1 cellular context compared by ENCODE assay signal in the genomic region with DNA sequence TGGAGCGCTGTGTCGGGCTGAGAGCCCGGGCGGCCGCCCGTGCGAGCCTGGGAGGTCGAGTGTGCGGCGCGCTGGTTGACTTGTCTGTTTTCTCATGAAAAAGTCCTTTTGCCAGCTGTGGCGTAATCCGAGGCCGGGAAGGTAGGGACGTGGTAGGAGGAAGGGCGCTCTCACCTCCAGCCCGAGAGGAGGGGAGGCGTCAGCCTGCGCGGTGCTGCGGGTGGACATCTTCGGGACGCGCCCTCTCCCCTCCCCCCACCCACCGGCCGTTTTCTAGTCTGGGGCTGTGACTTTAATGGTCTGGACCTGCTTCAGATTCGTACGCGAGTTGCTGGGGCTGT.
A peak's percentile ranks its signal among the peaks of the same experiment; 100 is the strongest.
TF ChIP-seq lines count a peak whose summit lies in the region.

No MANE protein-coding gene starts in this region.

TF ChIP-seq in HepG2, 621 proteins besides CTCF, POLR2A, EP300 and RAD21 (continued from another document and continues in another):
- TF ChIP-seq, protein P1, sequence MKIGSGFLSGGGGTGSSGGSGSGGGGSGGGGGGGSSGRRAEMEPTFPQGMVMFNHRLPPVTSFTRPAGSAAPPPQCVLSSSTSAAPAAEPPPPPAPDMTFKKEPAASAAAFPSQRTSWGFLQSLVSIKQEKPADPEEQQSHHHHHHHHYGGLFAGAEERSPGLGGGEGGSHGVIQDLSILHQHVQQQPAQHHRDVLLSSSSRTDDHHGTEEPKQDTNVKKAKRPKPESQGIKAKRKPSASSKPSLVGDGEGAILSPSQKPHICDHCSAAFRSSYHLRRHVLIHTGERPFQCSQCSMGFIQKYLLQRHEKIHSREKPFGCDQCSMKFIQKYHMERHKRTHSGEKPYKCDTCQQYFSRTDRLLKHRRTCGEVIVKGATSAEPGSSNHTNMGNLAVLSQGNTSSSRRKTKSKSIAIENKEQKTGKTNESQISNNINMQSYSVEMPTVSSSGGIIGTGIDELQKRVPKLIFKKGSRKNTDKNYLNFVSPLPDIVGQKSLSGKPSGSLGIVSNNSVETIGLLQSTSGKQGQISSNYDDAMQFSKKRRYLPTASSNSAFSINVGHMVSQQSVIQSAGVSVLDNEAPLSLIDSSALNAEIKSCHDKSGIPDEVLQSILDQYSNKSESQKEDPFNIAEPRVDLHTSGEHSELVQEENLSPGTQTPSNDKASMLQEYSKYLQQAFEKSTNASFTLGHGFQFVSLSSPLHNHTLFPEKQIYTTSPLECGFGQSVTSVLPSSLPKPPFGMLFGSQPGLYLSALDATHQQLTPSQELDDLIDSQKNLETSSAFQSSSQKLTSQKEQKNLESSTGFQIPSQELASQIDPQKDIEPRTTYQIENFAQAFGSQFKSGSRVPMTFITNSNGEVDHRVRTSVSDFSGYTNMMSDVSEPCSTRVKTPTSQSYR (CRISPR knock-in tag; IDR thresholded peaks at IDR 0.05; ENCODE audit: borderline replicate concordance) = peak; percentile 93
- TF ChIP-seq ZNF564 (CRISPR knock-in tag; IDR thresholded peaks at IDR 0.05) (no peak), PHF8 (CRISPR knock-in tag; IDR thresholded peaks at IDR 0.05) (peak; percentile 14; the same call in 1 of the 2 replicates), PPARG (CRISPR knock-in tag; conservative IDR thresholded peaks at IDR 0.05) (no peak), ZNF292 (CRISPR knock-in tag; IDR thresholded peaks at IDR 0.05; ENCODE audit: borderline replicate concordance, low read depth) (peak; percentile 80; the same call in 1 of the 2 replicates), ZNF747 (CRISPR knock-in tag; IDR thresholded peaks at IDR 0.05; ENCODE audit: borderline replicate concordance) (no peak), ZBTB38 (CRISPR knock-in tag; IDR thresholded peaks at IDR 0.05) (peak; percentile 3; the same call in 1 of the 2 replicates), KLF13 (CRISPR knock-in tag; IDR thresholded peaks at IDR 0.05) (no peak), ZNF772 (CRISPR knock-in tag; IDR thresholded peaks at IDR 0.05) (no peak), ZNF274 (CRISPR knock-in tag; IDR thresholded peaks at IDR 0.05) (0 out of 2 replicates have a peak, but pooled peaks have one; percentile 4), ZNF296 (CRISPR knock-in tag; conservative IDR thresholded peaks at IDR 0.05) (0 out of 2 replicates have a peak, but pooled peaks have one; percentile 1)
- TF ChIP-seq, protein P2, sequence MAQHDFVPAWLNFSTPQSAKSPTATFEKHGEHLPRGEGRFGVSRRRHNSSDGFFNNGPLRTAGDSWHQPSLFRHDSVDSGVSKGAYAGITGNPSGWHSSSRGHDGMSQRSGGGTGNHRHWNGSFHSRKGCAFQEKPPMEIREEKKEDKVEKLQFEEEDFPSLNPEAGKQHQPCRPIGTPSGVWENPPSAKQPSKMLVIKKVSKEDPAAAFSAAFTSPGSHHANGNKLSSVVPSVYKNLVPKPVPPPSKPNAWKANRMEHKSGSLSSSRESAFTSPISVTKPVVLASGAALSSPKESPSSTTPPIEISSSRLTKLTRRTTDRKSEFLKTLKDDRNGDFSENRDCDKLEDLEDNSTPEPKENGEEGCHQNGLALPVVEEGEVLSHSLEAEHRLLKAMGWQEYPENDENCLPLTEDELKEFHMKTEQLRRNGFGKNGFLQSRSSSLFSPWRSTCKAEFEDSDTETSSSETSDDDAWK (CRISPR knock-in tag; IDR thresholded peaks at IDR 0.05) = no peak
- TF ChIP-seq, protein P3, sequence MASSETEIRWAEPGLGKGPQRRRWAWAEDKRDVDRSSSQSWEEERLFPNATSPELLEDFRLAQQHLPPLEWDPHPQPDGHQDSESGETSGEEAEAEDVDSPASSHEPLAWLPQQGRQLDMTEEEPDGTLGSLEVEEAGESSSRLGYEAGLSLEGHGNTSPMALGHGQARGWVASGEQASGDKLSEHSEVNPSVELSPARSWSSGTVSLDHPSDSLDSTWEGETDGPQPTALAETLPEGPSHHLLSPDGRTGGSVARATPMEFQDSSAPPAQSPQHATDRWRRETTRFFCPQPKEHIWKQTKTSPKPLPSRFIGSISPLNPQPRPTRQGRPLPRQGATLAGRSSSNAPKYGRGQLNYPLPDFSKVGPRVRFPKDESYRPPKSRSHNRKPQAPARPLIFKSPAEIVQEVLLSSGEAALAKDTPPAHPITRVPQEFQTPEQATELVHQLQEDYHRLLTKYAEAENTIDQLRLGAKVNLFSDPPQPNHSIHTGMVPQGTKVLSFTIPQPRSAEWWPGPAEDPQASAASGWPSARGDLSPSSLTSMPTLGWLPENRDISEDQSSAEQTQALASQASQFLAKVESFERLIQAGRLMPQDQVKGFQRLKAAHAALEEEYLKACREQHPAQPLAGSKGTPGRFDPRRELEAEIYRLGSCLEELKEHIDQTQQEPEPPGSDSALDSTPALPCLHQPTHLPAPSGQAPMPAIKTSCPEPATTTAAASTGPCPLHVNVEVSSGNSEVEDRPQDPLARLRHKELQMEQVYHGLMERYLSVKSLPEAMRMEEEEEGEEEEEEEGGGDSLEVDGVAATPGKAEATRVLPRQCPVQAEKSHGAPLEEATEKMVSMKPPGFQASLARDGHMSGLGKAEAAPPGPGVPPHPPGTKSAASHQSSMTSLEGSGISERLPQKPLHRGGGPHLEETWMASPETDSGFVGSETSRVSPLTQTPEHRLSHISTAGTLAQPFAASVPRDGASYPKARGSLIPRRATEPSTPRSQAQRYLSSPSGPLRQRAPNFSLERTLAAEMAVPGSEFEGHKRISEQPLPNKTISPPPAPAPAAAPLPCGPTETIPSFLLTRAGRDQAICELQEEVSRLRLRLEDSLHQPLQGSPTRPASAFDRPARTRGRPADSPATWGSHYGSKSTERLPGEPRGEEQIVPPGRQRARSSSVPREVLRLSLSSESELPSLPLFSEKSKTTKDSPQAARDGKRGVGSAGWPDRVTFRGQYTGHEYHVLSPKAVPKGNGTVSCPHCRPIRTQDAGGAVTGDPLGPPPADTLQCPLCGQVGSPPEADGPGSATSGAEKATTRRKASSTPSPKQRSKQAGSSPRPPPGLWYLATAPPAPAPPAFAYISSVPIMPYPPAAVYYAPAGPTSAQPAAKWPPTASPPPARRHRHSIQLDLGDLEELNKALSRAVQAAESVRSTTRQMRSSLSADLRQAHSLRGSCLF (CRISPR knock-in tag; IDR thresholded peaks at IDR 0.05; ENCODE audit: borderline replicate concordance) = no peak
- TF ChIP-seq, protein P4, sequence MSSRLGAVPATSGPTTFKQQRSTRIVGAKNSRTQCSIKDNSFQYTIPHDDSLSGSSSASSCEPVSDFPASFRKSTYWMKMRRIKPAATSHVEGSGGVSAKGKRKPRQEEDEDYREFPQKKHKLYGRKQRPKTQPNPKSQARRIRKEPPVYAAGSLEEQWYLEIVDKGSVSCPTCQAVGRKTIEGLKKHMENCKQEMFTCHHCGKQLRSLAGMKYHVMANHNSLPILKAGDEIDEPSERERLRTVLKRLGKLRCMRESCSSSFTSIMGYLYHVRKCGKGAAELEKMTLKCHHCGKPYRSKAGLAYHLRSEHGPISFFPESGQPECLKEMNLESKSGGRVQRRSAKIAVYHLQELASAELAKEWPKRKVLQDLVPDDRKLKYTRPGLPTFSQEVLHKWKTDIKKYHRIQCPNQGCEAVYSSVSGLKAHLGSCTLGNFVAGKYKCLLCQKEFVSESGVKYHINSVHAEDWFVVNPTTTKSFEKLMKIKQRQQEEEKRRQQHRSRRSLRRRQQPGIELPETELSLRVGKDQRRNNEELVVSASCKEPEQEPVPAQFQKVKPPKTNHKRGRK (CRISPR knock-in tag; IDR thresholded peaks at IDR 0.05) = no peak
- TF ChIP-seq, protein P5, sequence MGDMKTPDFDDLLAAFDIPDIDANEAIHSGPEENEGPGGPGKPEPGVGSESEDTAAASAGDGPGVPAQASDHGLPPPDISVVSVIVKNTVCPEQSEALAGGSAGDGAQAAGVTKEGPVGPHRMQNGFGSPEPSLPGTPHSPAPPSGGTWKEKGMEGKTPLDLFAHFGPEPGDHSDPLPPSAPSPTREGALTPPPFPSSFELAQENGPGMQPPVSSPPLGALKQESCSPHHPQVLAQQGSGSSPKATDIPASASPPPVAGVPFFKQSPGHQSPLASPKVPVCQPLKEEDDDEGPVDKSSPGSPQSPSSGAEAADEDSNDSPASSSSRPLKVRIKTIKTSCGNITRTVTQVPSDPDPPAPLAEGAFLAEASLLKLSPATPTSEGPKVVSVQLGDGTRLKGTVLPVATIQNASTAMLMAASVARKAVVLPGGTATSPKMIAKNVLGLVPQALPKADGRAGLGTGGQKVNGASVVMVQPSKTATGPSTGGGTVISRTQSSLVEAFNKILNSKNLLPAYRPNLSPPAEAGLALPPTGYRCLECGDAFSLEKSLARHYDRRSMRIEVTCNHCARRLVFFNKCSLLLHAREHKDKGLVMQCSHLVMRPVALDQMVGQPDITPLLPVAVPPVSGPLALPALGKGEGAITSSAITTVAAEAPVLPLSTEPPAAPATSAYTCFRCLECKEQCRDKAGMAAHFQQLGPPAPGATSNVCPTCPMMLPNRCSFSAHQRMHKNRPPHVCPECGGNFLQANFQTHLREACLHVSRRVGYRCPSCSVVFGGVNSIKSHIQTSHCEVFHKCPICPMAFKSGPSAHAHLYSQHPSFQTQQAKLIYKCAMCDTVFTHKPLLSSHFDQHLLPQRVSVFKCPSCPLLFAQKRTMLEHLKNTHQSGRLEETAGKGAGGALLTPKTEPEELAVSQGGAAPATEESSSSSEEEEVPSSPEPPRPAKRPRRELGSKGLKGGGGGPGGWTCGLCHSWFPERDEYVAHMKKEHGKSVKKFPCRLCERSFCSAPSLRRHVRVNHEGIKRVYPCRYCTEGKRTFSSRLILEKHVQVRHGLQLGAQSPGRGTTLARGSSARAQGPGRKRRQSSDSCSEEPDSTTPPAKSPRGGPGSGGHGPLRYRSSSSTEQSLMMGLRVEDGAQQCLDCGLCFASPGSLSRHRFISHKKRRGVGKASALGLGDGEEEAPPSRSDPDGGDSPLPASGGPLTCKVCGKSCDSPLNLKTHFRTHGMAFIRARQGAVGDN (CRISPR knock-in tag; IDR thresholded peaks at IDR 0.05) = peak; percentile 34; the same call in 1 of the 2 replicates
- TF ChIP-seq, protein P6, sequence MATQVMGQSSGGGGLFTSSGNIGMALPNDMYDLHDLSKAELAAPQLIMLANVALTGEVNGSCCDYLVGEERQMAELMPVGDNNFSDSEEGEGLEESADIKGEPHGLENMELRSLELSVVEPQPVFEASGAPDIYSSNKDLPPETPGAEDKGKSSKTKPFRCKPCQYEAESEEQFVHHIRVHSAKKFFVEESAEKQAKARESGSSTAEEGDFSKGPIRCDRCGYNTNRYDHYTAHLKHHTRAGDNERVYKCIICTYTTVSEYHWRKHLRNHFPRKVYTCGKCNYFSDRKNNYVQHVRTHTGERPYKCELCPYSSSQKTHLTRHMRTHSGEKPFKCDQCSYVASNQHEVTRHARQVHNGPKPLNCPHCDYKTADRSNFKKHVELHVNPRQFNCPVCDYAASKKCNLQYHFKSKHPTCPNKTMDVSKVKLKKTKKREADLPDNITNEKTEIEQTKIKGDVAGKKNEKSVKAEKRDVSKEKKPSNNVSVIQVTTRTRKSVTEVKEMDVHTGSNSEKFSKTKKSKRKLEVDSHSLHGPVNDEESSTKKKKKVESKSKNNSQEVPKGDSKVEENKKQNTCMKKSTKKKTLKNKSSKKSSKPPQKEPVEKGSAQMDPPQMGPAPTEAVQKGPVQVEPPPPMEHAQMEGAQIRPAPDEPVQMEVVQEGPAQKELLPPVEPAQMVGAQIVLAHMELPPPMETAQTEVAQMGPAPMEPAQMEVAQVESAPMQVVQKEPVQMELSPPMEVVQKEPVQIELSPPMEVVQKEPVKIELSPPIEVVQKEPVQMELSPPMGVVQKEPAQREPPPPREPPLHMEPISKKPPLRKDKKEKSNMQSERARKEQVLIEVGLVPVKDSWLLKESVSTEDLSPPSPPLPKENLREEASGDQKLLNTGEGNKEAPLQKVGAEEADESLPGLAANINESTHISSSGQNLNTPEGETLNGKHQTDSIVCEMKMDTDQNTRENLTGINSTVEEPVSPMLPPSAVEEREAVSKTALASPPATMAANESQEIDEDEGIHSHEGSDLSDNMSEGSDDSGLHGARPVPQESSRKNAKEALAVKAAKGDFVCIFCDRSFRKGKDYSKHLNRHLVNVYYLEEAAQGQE (IDR thresholded peaks at IDR 0.05; ENCODE audit: borderline replicate concordance in 1 of 2, low read depth in 1 of 2, low read length in 2 of 2) = peak in 1 of 2 experiments; percentile 6; a peak in 1 of 4 replicates
- TF ChIP-seq, protein P7, sequence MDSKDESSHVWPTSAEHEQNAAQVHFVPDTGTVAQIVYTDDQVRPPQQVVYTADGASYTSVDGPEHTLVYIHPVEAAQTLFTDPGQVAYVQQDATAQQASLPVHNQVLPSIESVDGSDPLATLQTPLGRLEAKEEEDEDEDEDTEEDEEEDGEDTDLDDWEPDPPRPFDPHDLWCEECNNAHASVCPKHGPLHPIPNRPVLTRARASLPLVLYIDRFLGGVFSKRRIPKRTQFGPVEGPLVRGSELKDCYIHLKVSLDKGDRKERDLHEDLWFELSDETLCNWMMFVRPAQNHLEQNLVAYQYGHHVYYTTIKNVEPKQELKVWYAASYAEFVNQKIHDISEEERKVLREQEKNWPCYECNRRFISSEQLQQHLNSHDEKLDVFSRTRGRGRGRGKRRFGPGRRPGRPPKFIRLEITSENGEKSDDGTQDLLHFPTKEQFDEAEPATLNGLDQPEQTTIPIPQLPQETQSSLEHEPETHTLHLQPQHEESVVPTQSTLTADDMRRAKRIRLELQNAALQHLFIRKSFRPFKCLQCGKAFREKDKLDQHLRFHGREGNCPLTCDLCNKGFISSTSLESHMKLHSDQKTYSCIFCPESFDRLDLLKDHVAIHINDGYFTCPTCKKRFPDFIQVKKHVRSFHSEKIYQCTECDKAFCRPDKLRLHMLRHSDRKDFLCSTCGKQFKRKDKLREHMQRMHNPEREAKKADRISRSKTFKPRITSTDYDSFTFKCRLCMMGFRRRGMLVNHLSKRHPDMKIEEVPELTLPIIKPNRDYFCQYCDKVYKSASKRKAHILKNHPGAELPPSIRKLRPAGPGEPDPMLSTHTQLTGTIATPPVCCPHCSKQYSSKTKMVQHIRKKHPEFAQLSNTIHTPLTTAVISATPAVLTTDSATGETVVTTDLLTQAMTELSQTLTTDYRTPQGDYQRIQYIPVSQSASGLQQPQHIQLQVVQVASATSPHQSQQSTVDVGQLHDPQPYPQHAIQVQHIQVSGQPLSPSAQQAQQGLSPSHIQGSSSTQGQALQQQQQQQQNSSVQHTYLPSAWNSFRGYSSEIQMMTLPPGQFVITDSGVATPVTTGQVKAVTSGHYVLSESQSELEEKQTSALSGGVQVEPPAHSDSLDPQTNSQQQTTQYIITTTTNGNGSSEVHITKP (CRISPR knock-in tag; IDR thresholded peaks at IDR 0.05; ENCODE audit: low read depth) = peak; percentile 75
